In genomic region chrX:102560423-102561068, GRCh38 we compare ENCODE assay signal across 14 cellular contexts. TPM values are rescaled to one million over a fixed set of nuclear protein-coding genes. Genes with fewer than 3 reads are reported as not detected.
DNase-seq lines count a peak whose midpoint lies in the region; ATAC-seq, FAIRE-seq and TF ChIP-seq lines count a peak whose summit lies in the region.
"Had no signal": no experiment of that assay in that cellular context is flagged by ENCODE, and none has a peak within 500 bp of the region (broad histone marks: within the 10 kb centered on the region; RNA-seq: fewer than 3 reads in every experiment).

No MANE protein-coding gene starts in this region.

- intact Hi-C loops in activated CD4-positive, alpha-beta T cell treated with anti-CD3 and anti-CD28 coated beads for 36 hours (cut with DNase I, micrococcal nuclease) = no loop called here

- no peaks in the 10 kb centered on the region for H3K4me1 Mint-ChIP-seq in activated CD4-positive, alpha-beta T cell treated with anti-CD3 and anti-CD28 coated beads for 36 hours
- H3K4me1 Mint-ChIP-seq: CD4-positive, alpha-beta memory T cell; GM23338 had no signal

- H3K36me3 ChIP-seq in brain microvascular endothelial cell (replicated peaks) = no peaks in the 10 kb centered on the region
- H3K36me3 ChIP-seq: BE2C had no signal

- POLR2A ChIA-PET in activated CD4-positive, alpha-beta T cell treated with anti-CD3 and anti-CD28 coated beads for 36 hours (lab: Charles Lee) = no interaction called here
- POLR2A ChIA-PET in A549 (lab: Yijun Ruan, JAX) = no interaction called here

- no peaks in the 10 kb centered on the region for H3K36me3 Mint-ChIP-seq in activated CD4-positive, alpha-beta T cell treated with anti-CD3 and anti-CD28 coated beads for 36 hours (ENCODE audit: low read depth)
- H3K36me3 Mint-ChIP-seq: CD4-positive, alpha-beta memory T cell had no signal

- no peak overlapping the region for H3K27ac ChIP-seq in A549
- no peak overlapping the region for H3K27ac ChIP-seq in brain microvascular endothelial cell
- H3K27ac ChIP-seq: C4-2B, HL-60 had no signal

- H3K4me3 ChIP-seq in A549 (no peak overlapping the region), brain microvascular endothelial cell (ENCODE audit: low read depth, low read length) (no peak overlapping the region)
- H3K4me3 ChIP-seq: GM23338 had no signal

- no peaks in the 10 kb centered on the region for H3K9me3 Mint-ChIP-seq in activated CD4-positive, alpha-beta T cell treated with anti-CD3 and anti-CD28 coated beads for 36 hours (ENCODE audit: low read depth)
- H3K9me3 Mint-ChIP-seq: CD4-positive, alpha-beta memory T cell; GM23338 had no signal

- no peak for DNase-seq in activated CD4-positive, alpha-beta T cell treated with anti-CD3 and anti-CD28 coated beads for 36 hours
- no peak for DNase-seq in activated CD4-positive, alpha-beta T cell treated with anti-CD3 and anti-CD28 coated beads, Interleukin-2, amount 50 U/mL, for 1 hour
- DNase-seq in A549 (ENCODE audit: low read depth in 1 of 2, low spot score in 1 of 2) (no peak), LHCN-M2 (ENCODE audit: low read depth) (peak; percentile 2), myocyte (ENCODE audit: low read depth) (peak; percentile 2), GF-D8 (lab: John Stamatoyannopoulos, UW) (no peak), brain microvascular endothelial cell (no peak)
- DNase-seq: BE2C; CD4-positive, alpha-beta memory T cell; DMS79; H7 had no signal

- no peak for TF ChIP-seq CTCF in A549 (IDR thresholded peaks at IDR 0.05)
- TF ChIP-seq CTCF in brain microvascular endothelial cell (IDR thresholded peaks at IDR 0.05; ENCODE audit: low read depth, low read length, missing control alignments) = no peak

- H3K27me3 Mint-ChIP-seq in activated CD4-positive, alpha-beta T cell treated with anti-CD3 and anti-CD28 coated beads for 36 hours = no peaks in the 10 kb centered on the region

- TF ChIP-seq EP300 in A549 (IDR thresholded peaks at IDR 0.05) = no peak

- H3K4me3 Mint-ChIP-seq in activated CD4-positive, alpha-beta T cell treated with anti-CD3 and anti-CD28 coated beads for 36 hours = no peak overlapping the region
- H3K4me3 Mint-ChIP-seq: CD4-positive, alpha-beta memory T cell; GM23338 had no signal

- no peak overlapping the region for H3K4me2 ChIP-seq in A549
- H3K4me2 ChIP-seq: GM23338 had no signal

- CTCF ChIA-PET in activated CD4-positive, alpha-beta T cell treated with anti-CD3 and anti-CD28 coated beads for 36 hours (lab: Charles Lee) = no interaction called here
- CTCF ChIA-PET in A549 (lab: Yijun Ruan, JAX) = no interaction called here

- in situ Hi-C loops in brain microvascular endothelial cell (cut with HindIII; ENCODE audit: low pct_ligation_motif_present, low sequenced_read_pairs) = no loop called here

- no peaks in the 10 kb centered on the region for H3K4me1 ChIP-seq in A549
- H3K4me1 ChIP-seq: BE2C had no signal

- no peaks in the 10 kb centered on the region for H3K27me3 ChIP-seq in brain microvascular endothelial cell (replicated peaks)
- H3K27me3 ChIP-seq: BE2C had no signal

- WGBS in A549 (ENCODE audit: missing lambda C conversion rate) = 7% methylated on average over 2 of the region's 2 CpGs

- no peaks in the 10 kb centered on the region for H3K9me3 ChIP-seq in A549
- H3K9me3 ChIP-seq: BE2C had no signal

- H3K27ac Mint-ChIP-seq in activated CD4-positive, alpha-beta T cell treated with anti-CD3 and anti-CD28 coated beads for 36 hours = no peak overlapping the region
- H3K27ac Mint-ChIP-seq: CD4-positive, alpha-beta memory T cell; GM23338 had no signal

- no peak for TF ChIP-seq POLR2A in A549 (IDR thresholded peaks at IDR 0.05; ENCODE audit: low read length)

- FAIRE-seq in A549 (lab: Jason Lieb, UNC) = peak; percentile 32

- peak; percentile 47 for ATAC-seq in activated CD4-positive, alpha-beta T cell treated with anti-CD3 and anti-CD28 coated beads for 36 hours
- no peak for ATAC-seq in A549
- ATAC-seq: GM23338 had no signal

- TF ChIP-seq RAD21 in A549 (conservative IDR thresholded peaks at IDR 0.05 in 1 of 2, IDR thresholded peaks at IDR 0.05 in 1 of 2) = no peak

TF ChIP-seq in A549, 52 proteins besides CTCF, POLR2A, EP300 and RAD21:
- TF ChIP-seq SREBF2 (IDR thresholded peaks at IDR 0.05) (no peak), E2F6 (IDR thresholded peaks at IDR 0.05; ENCODE audit: borderline replicate concordance, low read depth) (no peak), RCOR1 (IDR thresholded peaks at IDR 0.05; ENCODE audit: low read depth, low read length) (no peak), BCL3 (IDR thresholded peaks at IDR 0.05) (no peak), PBX3 (IDR thresholded peaks at IDR 0.05) (no peak), HOXA7 (CRISPR knock-in tag; IDR thresholded peaks at IDR 0.05) (no peak), TFCP2L1 (CRISPR knock-in tag; IDR thresholded peaks at IDR 0.05) (no peak), NPAS2 (CRISPR knock-in tag; IDR thresholded peaks at IDR 0.05; ENCODE audit: borderline replicate concordance) (no peak), HES2 (IDR thresholded peaks at IDR 0.05) (no peak)

RNA-seq across cellular contexts. Expression of gene ARMCX5, which starts 38.8 kb away (rescaled TPM):
- 10 to 100 TPM; 12.6 to 13.3 TPM for total RNA-seq in activated CD4-positive, alpha-beta T cell treated with anti-CD3 and anti-CD28 coated beads for 36 hours
- polyA plus RNA-seq in A549 (2011; rRNA removed) (23.7 and 24.6 TPM in 2 replicates), A549 (2017; fragmentation: RNase III; extraction: RNeasy Plus Mini Kit Qiagen cat#74134 plus additional on column Dnase treatment) (8.2 to 10.5 TPM (median 8.9 TPM) in 3 replicates)
- polyA plus RNA-seq in A549 (2012; cell fraction: cytosol; rRNA removed) = 8.0 and 8.4 TPM in 2 replicates
- polyA plus RNA-seq in A549 (2012; cell fraction: nucleus; rRNA removed) = 7.8 and 11.9 TPM in 2 replicates
- 16.2 and 25.0 TPM in 2 replicates for polyA minus RNA-seq in A549 (2011; rRNA and poly(A)+ RNA removed)
- total RNA-seq in LHCN-M2 (2014; rRNA removed) (13.4 and 20.0 TPM in 2 replicates), myocyte (12.9 and 13.6 TPM in 2 replicates)
- polyA plus RNA-seq in LHCN-M2 (2012) = 4.6 TPM
- polyA plus RNA-seq in myocyte (2012) = 3.6 TPM

RNA-seq across cellular contexts. Expression of gene TMSB15A, which starts 44.0 kb away (rescaled TPM):
- 1 to 10 TPM in 1 of 2 experiments, under 1 TPM in 1; 0.84 to 1.1 TPM for total RNA-seq in activated CD4-positive, alpha-beta T cell treated with anti-CD3 and anti-CD28 coated beads for 36 hours
- polyA plus RNA-seq in A549 (2011; rRNA removed) (0.30 and 1.2 TPM in 2 replicates), A549 (2017; fragmentation: RNase III; extraction: RNeasy Plus Mini Kit Qiagen cat#74134 plus additional on column Dnase treatment) (0.46 to 0.48 TPM (median 0.46 TPM) in 3 replicates)
- 0.54 and 0.69 TPM in 2 replicates for polyA plus RNA-seq in A549 (2012; cell fraction: cytosol; rRNA removed)
- polyA plus RNA-seq in A549 (2012; cell fraction: nucleus; rRNA removed) = 0.11 and 0.60 TPM in 2 replicates
- not detected in 2 replicates for polyA minus RNA-seq in A549 (2011; rRNA and poly(A)+ RNA removed)
- total RNA-seq in LHCN-M2 (2014; rRNA removed) (14.5 and 20.8 TPM in 2 replicates), myocyte (0.35 TPM in 1 of 2 replicates, not detected in the other)
- 28.0 TPM for polyA plus RNA-seq in LHCN-M2 (2012)
- polyA plus RNA-seq in myocyte (2012) = not detected
- total RNA-seq: CD4-positive, alpha-beta memory T cell had no signal
- polyA plus RNA-seq: CD4-positive, alpha-beta memory T cell had no signal

Comparison
In these comparisons a context has a peak if more than half of its experiments do, and no peak if none do; other contexts are left out.
1. DNase-seq: peak in LHCN-M2 (single experiment) and myocyte (single experiment); none in activated CD4-positive, alpha-beta T cell treated with anti-CD3 and anti-CD28 coated beads for 36 hours (single experiment), activated CD4-positive, alpha-beta T cell treated with anti-CD3 and anti-CD28 coated beads, Interleukin-2, amount 50 U/mL, for 1 hour (single experiment), A549 (0 of 2), GF-D8 (single experiment) and brain microvascular endothelial cell (single experiment).